8 cellular contexts compared by ENCODE assay signal in genomic region chr9:86287013-86287412, GRCh38. TPM values are rescaled to one million over a fixed set of nuclear protein-coding genes. Genes with fewer than 3 reads are reported as not detected.
DNase-seq lines count a peak whose midpoint lies in the region; ATAC-seq and TF ChIP-seq lines count a peak whose summit lies in the region.

No MANE protein-coding gene starts in this region.

- H3K4me2 ChIP-seq in H9 (ENCODE audit: insufficient read depth, insufficient read length, low read length): peak overlapping the region; percentile 33

- peaks cover 5% of the 10 kb centered on the region for H3K23me2 ChIP-seq in H9 (ENCODE audit: insufficient read length, low read depth, low read length, poor library complexity, severe bottlenecking)

- H2BK15ac ChIP-seq in H9 (ENCODE audit: low read depth, low read length): no peak overlapping the region

- H3K18ac ChIP-seq in H9 (ENCODE audit: insufficient read length, low read depth, low read length): peak overlapping the region; percentile 62

- H3K9me3 Mint-ChIP-seq in H9: no peaks in the 10 kb centered on the region

- TF ChIP-seq CTCF in H9 (conservative IDR thresholded peaks at IDR 0.05): peak; percentile 71

- H4K91ac ChIP-seq in H9 (ENCODE audit: insufficient read length, low read depth, low read length): no peak overlapping the region

- H3T11ph ChIP-seq in H9 (ENCODE audit: low read length): no peak overlapping the region

- H3K4me3 Mint-ChIP-seq in H9: peak overlapping the region; percentile 18 to 24; a peak in 3 of 5 replicates

- no peaks in the 10 kb centered on the region for H3K27me3 ChIP-seq in H9 (ENCODE audit: insufficient read depth, low read length)

- no CpG with 5 or more reads among the region's 7 CpGs for WGBS in H9 (ENCODE audit: extremely low coverage, insufficient read length, low lambda C conversion rate)

- no peak overlapping the region for H2BK5ac ChIP-seq in H9 (ENCODE audit: insufficient read length, low read length)

- H2BK20ac ChIP-seq in H9 (ENCODE audit: low read depth, low read length, poor library complexity, severe bottlenecking): no peak overlapping the region

- peak overlapping the region; percentile 83 to 94 (median 91); a peak in 6 of 7 replicates for H3K27ac Mint-ChIP-seq in H9

- H3K79me2 ChIP-seq in H9 (ENCODE audit: insufficient read depth, low read length): no peaks in the 10 kb centered on the region

- H2BK12ac ChIP-seq in H9 (ENCODE audit: insufficient read length, low read depth, low read length): no peak overlapping the region

- H3K56ac ChIP-seq in H9 (ENCODE audit: insufficient read length, low read depth, low read length): no peak overlapping the region

- no peak overlapping the region for H3K9ac ChIP-seq in H9 (ENCODE audit: extremely low read depth, insufficient read length, low read length)

- H4K5ac ChIP-seq in H9 (ENCODE audit: insufficient read length, low read depth, low read length): no peak overlapping the region

- H2AK5ac ChIP-seq in H9 (ENCODE audit: insufficient read length, low read length): no peak overlapping the region

- H3K9me3 ChIP-seq in H9 (ENCODE audit: control insufficient read depth, low read depth, low read length): no peaks in the 10 kb centered on the region

- H3K4me1 Mint-ChIP-seq in H9: peaks cover 36 to 39% of the 10 kb centered on the region in 2 experiments

- H2BK120ac ChIP-seq in H9 (ENCODE audit: low read depth, low read length, poor library complexity, severe bottlenecking): no peak overlapping the region

- H3K79me1 ChIP-seq in H9 (ENCODE audit: insufficient read depth, low read depth, low read length, poor library complexity, severe bottlenecking): no peaks in the 10 kb centered on the region

- H3K4me1 ChIP-seq in H9 (ENCODE audit: insufficient read depth, low read length): no peaks in the 10 kb centered on the region; the same call in 1 of the 2 replicates

- H4K8ac ChIP-seq in H9 (replicated peaks; ENCODE audit: insufficient read length, low read depth, low read length): no peak overlapping the region

- H3K23ac ChIP-seq in H9 (ENCODE audit: insufficient read length, low read depth, low read length): no peak overlapping the region

- H3K27me3 Mint-ChIP-seq in H9 (ENCODE audit: low read depth): peaks cover 9% of the 10 kb centered on the region

- H3K36me3 Mint-ChIP-seq in H9 (ENCODE audit: insufficient read depth in 1 of 3, low read depth in 3 of 3): no peaks in the 10 kb centered on the region

- H2AFZ ChIP-seq in H9 (ENCODE audit: low read length): no peak overlapping the region

- H3K14ac ChIP-seq in H9 (ENCODE audit: insufficient read depth, low read length): no peak overlapping the region

- no peak overlapping the region for H3K27ac ChIP-seq in H9 (ENCODE audit: insufficient read length, low read depth, low read length)

- DNase-seq in CD1c-positive myeloid dendritic cell (ENCODE audit: extremely low spot score): peak; percentile 19
- DNase-seq in H9: peak; percentile 64
- DNase-seq in RKO (ENCODE audit: low spot score): peak; percentile 42
- DNase-seq in iPS DF 19.7 (ENCODE audit: low read depth, low spot score): peak; percentile 48
- no peak for DNase-seq in NCI-H2196 treated with DMSO at 0.1 percent for 48 hours (lab: John Stamatoyannopoulos, UW; ENCODE audit: unreplicated experiment)
- DNase-seq in activated effector memory CD4-positive, alpha-beta T cell treated with anti-CD3 and anti-CD28 coated beads, Interleukin-2, amount 50 U/mL, for 16 hours: no peak
- DNase-seq in GF-D8 (lab: John Stamatoyannopoulos, UW): no peak

- no peak overlapping the region for H3K4ac ChIP-seq in H9 (ENCODE audit: low read depth, low read length)

- no peaks in the 10 kb centered on the region for H4K20me1 ChIP-seq in H9 (ENCODE audit: control insufficient read depth, insufficient read depth, insufficient read length)

- ATAC-seq in GM21447 (IDR thresholded peaks at IDR 0.05; ENCODE audit: unreplicated experiment): no peak

RNA-seq across cellular contexts. Expression of gene ISCA1, which starts 4.7 kb away (rescaled TPM):
- 32.0 and 33.3 TPM in 2 replicates for total RNA-seq in H9 (2021)

RNA-seq across cellular contexts. Expression of gene C9orf153, which starts 27.6 kb away (rescaled TPM):
- 0.17 TPM in 1 of 2 replicates, not detected in the other for total RNA-seq in H9 (2021)

Comparison
In these comparisons a context has a peak if more than half of its experiments do, and no peak if none do; other contexts are left out.
1. DNase-seq: peak in CD1c-positive myeloid dendritic cell (single experiment), H9 (single experiment), RKO (single experiment) and iPS DF 19.7 (single experiment); none in NCI-H2196 treated with DMSO at 0.1 percent for 48 hours (single experiment), activated effector memory CD4-positive, alpha-beta T cell treated with anti-CD3 and anti-CD28 coated beads, Interleukin-2, amount 50 U/mL, for 16 hours (single experiment) and GF-D8 (single experiment).